9 cellular contexts compared by ENCODE assay signal in the genomic region with DNA sequence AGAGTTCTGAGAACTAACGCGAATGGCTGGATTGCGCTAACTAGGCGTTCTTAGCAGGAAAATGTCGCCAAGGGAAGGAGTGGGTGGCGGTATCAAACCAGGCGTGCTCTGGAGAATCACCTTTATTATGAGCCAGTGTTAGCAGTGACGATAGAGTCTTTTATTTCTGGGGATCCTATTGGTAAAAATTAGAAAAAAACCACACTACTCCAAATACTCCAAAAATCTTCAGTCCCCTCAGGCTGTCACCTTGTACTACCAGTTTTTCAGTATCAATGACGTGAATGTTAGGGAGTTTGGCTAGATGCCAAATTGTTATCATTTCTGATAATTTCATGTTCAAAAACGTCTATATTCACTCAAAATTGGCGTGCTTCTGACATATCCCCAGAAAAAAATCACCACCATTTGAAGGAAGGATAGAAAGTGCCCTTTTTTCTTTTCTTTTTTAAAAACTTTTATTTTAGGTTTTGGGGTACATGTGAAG. TPM values are rescaled to one million over a fixed set of nuclear protein-coding genes. Genes with fewer than 3 reads are reported as not detected.
DNase-seq lines count a peak whose midpoint lies in the region; FAIRE-seq and TF ChIP-seq lines count a peak whose summit lies in the region.
"Had no signal": no experiment of that assay in that cellular context is flagged by ENCODE, and none has a peak within 500 bp of the region (broad histone marks: within the 10 kb centered on the region; RNA-seq: fewer than 3 reads in every experiment).

No MANE protein-coding gene starts in this region.

- H3K36me3 ChIP-seq in WERI-Rb-1, result no peaks in the 10 kb centered on the region
- H3K36me3 ChIP-seq in kidney (ENCODE audit: control insufficient read depth in 1 of 2, insufficient read depth in 2 of 2, low read length in 2 of 2), result no peaks in the 10 kb centered on the region

- H3K27ac ChIP-seq in WERI-Rb-1, result peak overlapping the region; percentile 87
- peak overlapping the region; percentile 77 to 82 for H3K27ac ChIP-seq in kidney (ENCODE audit: low read depth in 2 of 2, low read length in 2 of 2)
- H3K27ac ChIP-seq in temporal lobe (ENCODE audit: low read depth, low read length), result peak overlapping the region; percentile 95

- H3K9me3 ChIP-seq in WERI-Rb-1 (ENCODE audit: severe bottlenecking) (peaks cover 1% of the 10 kb centered on the region), kidney (ENCODE audit: control insufficient read depth in 1 of 2, low read length in 2 of 2) (no peaks in the 10 kb centered on the region)

- FAIRE-seq in kidney (lab: Jason Lieb, UNC), result no peak

- intact Hi-C loops in activated CD4-positive, alpha-beta memory T cell treated with anti-CD3 and anti-CD28 coated beads for 36 hours (cut with micrococcal nuclease), result no loop called here
- intact Hi-C loops in kidney (cut with DNase I), result no loop called here

- peaks cover 15% of the 10 kb centered on the region for H3K4me1 Mint-ChIP-seq in activated CD4-positive, alpha-beta memory T cell treated with anti-CD3 and anti-CD28 coated beads for 36 hours (ENCODE audit: low read depth)
- peaks cover 10% of the 10 kb centered on the region for H3K4me1 Mint-ChIP-seq in activated CD4-positive, alpha-beta memory T cell treated with anti-CD3 and anti-CD28 coated beads, Interleukin-2, amount 10 ng/mL, durations not matched to agents 7 days and 5 days
- H3K4me1 Mint-ChIP-seq in HFFc6 (ENCODE audit: low read depth), result no peaks in the 10 kb centered on the region

- H3K27me3 Mint-ChIP-seq in activated CD4-positive, alpha-beta memory T cell treated with anti-CD3 and anti-CD28 coated beads for 36 hours, result peaks cover 35% of the 10 kb centered on the region
- peaks cover 29% of the 10 kb centered on the region for H3K27me3 Mint-ChIP-seq in activated CD4-positive, alpha-beta memory T cell treated with anti-CD3 and anti-CD28 coated beads, Interleukin-2, amount 10 ng/mL, durations not matched to agents 7 days and 5 days
- H3K27me3 Mint-ChIP-seq in HFFc6 (ENCODE audit: insufficient read depth), result peaks cover 14% of the 10 kb centered on the region

- no peaks in the 10 kb centered on the region for H3K36me3 Mint-ChIP-seq in activated CD4-positive, alpha-beta memory T cell treated with anti-CD3 and anti-CD28 coated beads for 36 hours
- no peaks in the 10 kb centered on the region for H3K36me3 Mint-ChIP-seq in activated CD4-positive, alpha-beta memory T cell treated with anti-CD3 and anti-CD28 coated beads, Interleukin-2, amount 10 ng/mL, durations not matched to agents 7 days and 5 days (ENCODE audit: low read depth)
- no peaks in the 10 kb centered on the region for H3K36me3 Mint-ChIP-seq in HFFc6 (ENCODE audit: low read depth)

- TF ChIP-seq CTCF in WERI-Rb-1 (IDR thresholded peaks at IDR 0.05; ENCODE audit: low read depth, low read length) (no peak), kidney (IDR thresholded peaks at IDR 0.05; ENCODE audit: borderline replicate concordance, extremely low read depth, insufficient read depth) (no peak), HFFc6 (IDR thresholded peaks at IDR 0.05) (no peak)

- H3K9me3 Mint-ChIP-seq in activated CD4-positive, alpha-beta memory T cell treated with anti-CD3 and anti-CD28 coated beads for 36 hours, result no peaks in the 10 kb centered on the region
- no peaks in the 10 kb centered on the region for H3K9me3 Mint-ChIP-seq in activated CD4-positive, alpha-beta memory T cell treated with anti-CD3 and anti-CD28 coated beads, Interleukin-2, amount 10 ng/mL, durations not matched to agents 7 days and 5 days
- H3K9me3 Mint-ChIP-seq in HFFc6, result no peaks in the 10 kb centered on the region

- CTCF ChIA-PET in activated CD4-positive, alpha-beta memory T cell treated with anti-CD3 and anti-CD28 coated beads for 36 hours (lab: Charles Lee), result interaction anchor here (0.9 kb wide), 1 partner anchor 215 kb away, joined by 6 read pairs; no protein-coding TSS in a partner anchor
- CTCF ChIA-PET in activated CD4-positive, alpha-beta memory T cell treated with anti-CD3 and anti-CD28 coated beads, Interleukin-2, amount 10 ng/mL, durations not matched to agents 7 days and 5 days (lab: Charles Lee), result no interaction called here

- H3K4me3 Mint-ChIP-seq in activated CD4-positive, alpha-beta memory T cell treated with anti-CD3 and anti-CD28 coated beads for 36 hours, result peak overlapping the region; percentile 65
- H3K4me3 Mint-ChIP-seq in activated CD4-positive, alpha-beta memory T cell treated with anti-CD3 and anti-CD28 coated beads, Interleukin-2, amount 10 ng/mL, durations not matched to agents 7 days and 5 days, result no peak overlapping the region
- H3K4me3 Mint-ChIP-seq in HFFc6, result no peak overlapping the region

- POLR2A ChIA-PET in activated CD4-positive, alpha-beta memory T cell treated with anti-CD3 and anti-CD28 coated beads for 36 hours (lab: Charles Lee), result no interaction called here
- POLR2A ChIA-PET in activated CD4-positive, alpha-beta memory T cell treated with anti-CD3 and anti-CD28 coated beads, Interleukin-2, amount 10 ng/mL, durations not matched to agents 7 days and 5 days (lab: Charles Lee), result no interaction called here

- no peak for DNase-seq in activated CD4-positive, alpha-beta memory T cell treated with anti-CD3 and anti-CD28 coated beads for 36 hours
- DNase-seq in activated CD4-positive, alpha-beta memory T cell treated with anti-CD3 and anti-CD28 coated beads, Interleukin-2, amount 10 ng/mL, durations not matched to agents 7 days and 5 days, result no peak
- no peak for DNase-seq in WERI-Rb-1
- no peak for DNase-seq in kidney
- DNase-seq in NCI-H2227 (lab: John Stamatoyannopoulos, UW; ENCODE audit: unreplicated experiment), result no peak
- DNase-seq in AG08396 (ENCODE audit: low spot score), result no peak
- no peak for DNase-seq in HFFc6

- no peak overlapping the region for H3K27ac Mint-ChIP-seq in activated CD4-positive, alpha-beta memory T cell treated with anti-CD3 and anti-CD28 coated beads for 36 hours
- no peak overlapping the region for H3K27ac Mint-ChIP-seq in activated CD4-positive, alpha-beta memory T cell treated with anti-CD3 and anti-CD28 coated beads, Interleukin-2, amount 10 ng/mL, durations not matched to agents 7 days and 5 days
- no peak overlapping the region for H3K27ac Mint-ChIP-seq in HFFc6

- H3K9ac ChIP-seq in kidney (ENCODE audit: low read length in 2 of 2), result peak overlapping the region in 1 of 2 donors; percentile 41

- no peaks in the 10 kb centered on the region for H3K4me1 ChIP-seq in kidney (ENCODE audit: control insufficient read depth in 1 of 2, insufficient read depth in 1 of 2, low read depth in 1 of 2, low read length in 2 of 2)

- H3K4me3 ChIP-seq in WERI-Rb-1 (ENCODE audit: low read depth, low read length) (peak overlapping the region; percentile 83), kidney (ENCODE audit: low read length in 2 of 2) (peak overlapping the region; percentile 63 to 77)

- H3K27me3 ChIP-seq in WERI-Rb-1 (ENCODE audit: insufficient read depth, low read depth, severe bottlenecking), result no peaks in the 10 kb centered on the region

RNA-seq across cellular contexts. Expression of a gene that starts 1.5 kb away (rescaled TPM):
- total RNA-seq in activated CD4-positive, alpha-beta memory T cell treated with anti-CD3 and anti-CD28 coated beads for 36 hours, result under 1 TPM; 0.40 to 0.53 TPM
- under 1 TPM; 0.25 TPM for total RNA-seq in activated CD4-positive, alpha-beta memory T cell treated with anti-CD3 and anti-CD28 coated beads, Interleukin-2, amount 10 ng/mL, durations not matched to agents 7 days and 5 days
- 42.2 TPM for total RNA-seq in kidney
- 20.0 TPM for polyA plus RNA-seq in kidney (ENCODE audit: insufficient read depth, low read depth, low replicate concordance)
- 4.9 TPM for total RNA-seq in temporal lobe
- total RNA-seq in HFFc6 (2021; fragmentation: NEBNext Ultra II Directional; extraction: Animal tissue kit (Norgen Biotek cat#: 25700)), result not detected
- polyA plus RNA-seq: BJ had no signal
